ENCODE assay signal across 1 cellular context in the genomic region with DNA sequence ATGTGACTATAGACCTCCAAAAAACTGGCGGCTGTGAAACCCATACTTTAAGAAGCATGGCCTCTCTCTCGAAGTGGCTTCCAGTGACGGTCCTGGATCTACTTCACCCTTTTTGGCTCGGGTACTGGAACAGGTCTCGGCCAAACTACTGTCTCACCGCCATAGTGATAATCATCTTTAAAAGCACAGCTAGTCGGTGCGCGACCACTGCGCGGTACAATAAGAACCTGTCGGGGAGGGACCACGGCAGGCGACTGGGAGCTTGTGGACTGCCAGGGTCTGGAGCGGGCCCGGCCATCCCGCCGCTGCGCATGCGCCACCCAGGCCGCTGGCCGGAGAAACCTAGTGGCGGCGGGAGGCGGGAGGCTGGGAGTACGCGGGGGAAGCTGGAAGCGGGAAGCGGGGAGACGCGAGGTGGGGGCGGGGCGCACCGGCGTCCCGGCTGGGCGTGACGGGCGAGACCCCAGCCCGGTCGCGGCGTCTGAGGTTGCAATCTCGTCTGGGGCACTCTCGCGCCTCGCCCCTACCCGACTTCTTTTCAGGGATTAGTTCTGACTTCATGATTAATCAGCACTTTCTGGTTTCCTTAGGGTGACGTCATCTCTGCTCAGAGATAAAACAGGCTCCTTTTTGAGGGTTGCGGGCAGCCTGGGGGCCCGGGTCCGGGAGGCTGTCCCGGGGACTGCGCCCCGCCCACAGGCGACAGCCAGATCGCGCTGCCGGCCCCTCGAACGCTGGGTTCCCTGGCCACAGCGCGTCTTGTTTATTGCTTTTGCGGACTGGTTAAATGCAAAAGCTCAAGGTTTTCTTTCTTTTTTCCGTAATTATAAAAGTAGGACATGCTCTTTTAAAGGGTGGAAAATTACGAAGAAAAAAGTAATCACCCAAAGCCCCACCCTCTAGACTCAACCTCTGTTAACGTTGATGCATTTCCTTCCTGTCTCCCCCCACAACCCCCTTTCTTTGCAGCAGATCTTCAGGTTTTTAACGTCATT.
A peak's percentile ranks its signal among the peaks of the same experiment; 100 is the strongest.
TF ChIP-seq lines count a peak whose summit lies in the region.

No MANE protein-coding gene starts in this region.

TF ChIP-seq in HEK293, 187 proteins besides CTCF, POLR2A, EP300 and RAD21 (continued from another document):
- TF ChIP-seq, protein P1, sequence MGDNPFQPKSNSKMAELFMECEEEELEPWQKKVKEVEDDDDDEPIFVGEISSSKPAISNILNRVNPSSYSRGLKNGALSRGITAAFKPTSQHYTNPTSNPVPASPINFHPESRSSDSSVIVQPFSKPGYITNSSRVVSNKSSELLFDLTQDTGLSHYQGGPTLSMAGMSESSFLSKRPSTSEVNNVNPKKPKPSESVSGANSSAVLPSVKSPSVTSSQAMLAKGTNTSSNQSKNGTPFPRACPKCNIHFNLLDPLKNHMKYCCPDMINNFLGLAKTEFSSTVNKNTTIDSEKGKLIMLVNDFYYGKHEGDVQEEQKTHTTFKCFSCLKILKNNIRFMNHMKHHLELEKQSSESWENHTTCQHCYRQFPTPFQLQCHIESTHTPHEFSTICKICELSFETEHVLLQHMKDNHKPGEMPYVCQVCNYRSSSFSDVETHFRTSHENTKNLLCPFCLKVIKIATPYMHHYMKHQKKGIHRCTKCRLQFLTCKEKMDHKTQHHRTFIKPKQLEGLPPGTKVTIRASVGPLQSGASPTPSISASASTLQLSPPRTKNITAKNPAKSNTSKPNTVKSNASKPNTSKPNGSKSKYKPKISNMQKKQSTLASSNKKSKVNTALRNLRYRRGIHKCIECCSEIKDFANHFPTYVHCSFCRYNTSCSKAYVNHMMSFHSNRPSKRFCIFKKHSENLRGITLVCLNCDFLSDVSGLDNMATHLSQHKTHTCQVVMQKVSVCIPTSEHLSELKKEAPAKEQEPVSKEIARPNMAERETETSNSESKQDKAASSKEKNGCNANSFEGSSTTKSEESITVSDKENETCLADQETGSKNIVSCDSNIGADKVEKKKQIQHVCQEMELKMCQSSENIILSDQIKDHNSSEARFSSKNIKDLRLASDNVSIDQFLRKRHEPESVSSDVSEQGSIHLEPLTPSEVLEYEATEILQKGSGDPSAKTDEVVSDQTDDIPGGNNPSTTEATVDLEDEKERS (tag by site-specific recombination; IDR thresholded peaks at IDR 0.05): no peak
- TF ChIP-seq ZNF248 (tag by site-specific recombination; IDR thresholded peaks at IDR 0.05) (no peak), ZSCAN23 (tag by site-specific recombination; IDR thresholded peaks at IDR 0.05) (peak; percentile 93), ZNF544 (tag by site-specific recombination; IDR thresholded peaks at IDR 0.05) (no peak), YY1 (tag by site-specific recombination; IDR thresholded peaks at IDR 0.05) (peak; percentile 33; the same call in 1 of the 2 replicates), ZNF548 (tag by site-specific recombination; IDR thresholded peaks at IDR 0.05) (no peak), ZSCAN30 (tag by site-specific recombination; IDR thresholded peaks at IDR 0.05) (peak; percentile 94), RBAK (tag by site-specific recombination; IDR thresholded peaks at IDR 0.05) (0 out of 2 replicates have a peak, but pooled peaks have one; percentile 30), SP2 (tag by site-specific recombination; IDR thresholded peaks at IDR 0.05) (peak; percentile 79), ZNF776 (tag by site-specific recombination; IDR thresholded peaks at IDR 0.05; ENCODE audit: borderline replicate concordance) (no peak)
- TF ChIP-seq, protein P2, sequence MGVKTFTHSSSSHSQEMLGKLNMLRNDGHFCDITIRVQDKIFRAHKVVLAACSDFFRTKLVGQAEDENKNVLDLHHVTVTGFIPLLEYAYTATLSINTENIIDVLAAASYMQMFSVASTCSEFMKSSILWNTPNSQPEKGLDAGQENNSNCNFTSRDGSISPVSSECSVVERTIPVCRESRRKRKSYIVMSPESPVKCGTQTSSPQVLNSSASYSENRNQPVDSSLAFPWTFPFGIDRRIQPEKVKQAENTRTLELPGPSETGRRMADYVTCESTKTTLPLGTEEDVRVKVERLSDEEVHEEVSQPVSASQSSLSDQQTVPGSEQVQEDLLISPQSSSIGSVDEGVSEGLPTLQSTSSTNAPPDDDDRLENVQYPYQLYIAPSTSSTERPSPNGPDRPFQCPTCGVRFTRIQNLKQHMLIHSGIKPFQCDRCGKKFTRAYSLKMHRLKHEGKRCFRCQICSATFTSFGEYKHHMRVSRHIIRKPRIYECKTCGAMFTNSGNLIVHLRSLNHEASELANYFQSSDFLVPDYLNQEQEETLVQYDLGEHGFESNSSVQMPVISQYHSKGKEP (tag by site-specific recombination; IDR thresholded peaks at IDR 0.05): peak; percentile 61
- TF ChIP-seq, protein P3, sequence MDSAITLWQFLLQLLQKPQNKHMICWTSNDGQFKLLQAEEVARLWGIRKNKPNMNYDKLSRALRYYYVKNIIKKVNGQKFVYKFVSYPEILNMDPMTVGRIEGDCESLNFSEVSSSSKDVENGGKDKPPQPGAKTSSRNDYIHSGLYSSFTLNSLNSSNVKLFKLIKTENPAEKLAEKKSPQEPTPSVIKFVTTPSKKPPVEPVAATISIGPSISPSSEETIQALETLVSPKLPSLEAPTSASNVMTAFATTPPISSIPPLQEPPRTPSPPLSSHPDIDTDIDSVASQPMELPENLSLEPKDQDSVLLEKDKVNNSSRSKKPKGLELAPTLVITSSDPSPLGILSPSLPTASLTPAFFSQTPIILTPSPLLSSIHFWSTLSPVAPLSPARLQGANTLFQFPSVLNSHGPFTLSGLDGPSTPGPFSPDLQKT (IDR thresholded peaks at IDR 0.05; ENCODE audit: borderline replicate concordance, low read depth, low read length): no peak
- TF ChIP-seq, protein P4, sequence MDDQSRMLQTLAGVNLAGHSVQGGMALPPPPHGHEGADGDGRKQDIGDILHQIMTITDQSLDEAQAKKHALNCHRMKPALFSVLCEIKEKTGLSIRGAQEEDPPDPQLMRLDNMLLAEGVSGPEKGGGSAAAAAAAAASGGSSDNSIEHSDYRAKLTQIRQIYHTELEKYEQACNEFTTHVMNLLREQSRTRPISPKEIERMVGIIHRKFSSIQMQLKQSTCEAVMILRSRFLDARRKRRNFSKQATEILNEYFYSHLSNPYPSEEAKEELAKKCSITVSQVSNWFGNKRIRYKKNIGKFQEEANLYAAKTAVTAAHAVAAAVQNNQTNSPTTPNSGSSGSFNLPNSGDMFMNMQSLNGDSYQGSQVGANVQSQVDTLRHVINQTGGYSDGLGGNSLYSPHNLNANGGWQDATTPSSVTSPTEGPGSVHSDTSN (CRISPR knock-in tag; IDR thresholded peaks at IDR 0.05): peak; percentile 44; the same call in 1 of the 2 replicates
